Comparison of ENCODE assay signal across 2 cellular contexts in genomic region chr17:40322417-40323315, GRCh38.
TF ChIP-seq lines count a peak whose summit lies in the region.

No MANE protein-coding gene starts in this region.

TF ChIP-seq in WTC11, 78 proteins besides CTCF, POLR2A, EP300 and RAD21:
- peak; percentile 77 for TF ChIP-seq USF1 (CRISPR knock-in tag; IDR thresholded peaks at IDR 0.05)
- TF ChIP-seq, protein P1, sequence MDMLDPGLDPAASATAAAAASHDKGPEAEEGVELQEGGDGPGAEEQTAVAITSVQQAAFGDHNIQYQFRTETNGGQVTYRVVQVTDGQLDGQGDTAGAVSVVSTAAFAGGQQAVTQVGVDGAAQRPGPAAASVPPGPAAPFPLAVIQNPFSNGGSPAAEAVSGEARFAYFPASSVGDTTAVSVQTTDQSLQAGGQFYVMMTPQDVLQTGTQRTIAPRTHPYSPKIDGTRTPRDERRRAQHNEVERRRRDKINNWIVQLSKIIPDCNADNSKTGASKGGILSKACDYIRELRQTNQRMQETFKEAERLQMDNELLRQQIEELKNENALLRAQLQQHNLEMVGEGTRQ (CRISPR knock-in tag; IDR thresholded peaks at IDR 0.05), result peak; percentile 83
- TF ChIP-seq TEAD4 (CRISPR knock-in tag; IDR thresholded peaks at IDR 0.05), result no peak
- TF ChIP-seq ZNF423 (CRISPR knock-in tag; IDR thresholded peaks at IDR 0.05), result no peak
- no peak for TF ChIP-seq ZNF263 (CRISPR knock-in tag; IDR thresholded peaks at IDR 0.05; ENCODE audit: low read depth)
- TF ChIP-seq FOXJ3 (CRISPR knock-in tag; IDR thresholded peaks at IDR 0.05; ENCODE audit: borderline replicate concordance), result no peak
- no peak for TF ChIP-seq ERG (CRISPR knock-in tag; IDR thresholded peaks at IDR 0.05)
- TF ChIP-seq, protein P2, sequence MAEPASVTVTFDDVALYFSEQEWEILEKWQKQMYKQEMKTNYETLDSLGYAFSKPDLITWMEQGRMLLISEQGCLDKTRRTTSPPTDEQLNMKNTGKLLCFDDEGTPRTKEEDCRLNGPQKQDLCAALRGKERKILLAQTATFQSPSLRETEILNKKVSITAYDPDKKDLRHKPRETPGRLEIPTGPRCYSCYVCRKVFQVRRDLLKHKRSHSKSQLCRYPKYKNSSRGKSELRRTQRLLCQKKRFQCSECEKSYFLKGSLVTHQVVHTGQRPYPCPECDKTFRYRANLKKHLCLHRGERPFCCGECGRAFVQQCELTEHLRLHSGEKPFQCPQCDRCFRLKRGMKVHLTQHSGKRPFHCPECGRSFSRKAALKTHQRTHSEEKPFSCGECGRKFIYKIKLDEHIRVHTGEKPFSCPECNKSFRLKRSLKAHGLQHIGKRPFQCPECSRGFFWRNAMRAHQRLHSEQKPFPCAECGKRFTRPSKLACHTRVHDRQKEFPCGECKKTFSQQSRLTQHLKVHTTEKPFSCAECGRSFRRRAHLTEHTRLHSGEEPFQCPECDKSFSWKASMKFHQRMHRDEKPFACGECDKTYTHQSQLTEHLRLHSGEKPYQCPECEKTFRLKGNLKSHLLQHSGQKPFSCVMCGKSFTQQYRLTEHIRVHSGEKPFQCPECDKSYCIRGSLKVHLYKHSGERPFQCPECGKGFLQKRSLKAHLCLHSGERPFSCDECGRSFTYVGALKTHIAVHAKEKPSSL (CRISPR knock-in tag; conservative IDR thresholded peaks at IDR 0.05), result no peak
- no peak for TF ChIP-seq SOX15 (CRISPR knock-in tag; IDR thresholded peaks at IDR 0.05)
- TF ChIP-seq, protein P3, sequence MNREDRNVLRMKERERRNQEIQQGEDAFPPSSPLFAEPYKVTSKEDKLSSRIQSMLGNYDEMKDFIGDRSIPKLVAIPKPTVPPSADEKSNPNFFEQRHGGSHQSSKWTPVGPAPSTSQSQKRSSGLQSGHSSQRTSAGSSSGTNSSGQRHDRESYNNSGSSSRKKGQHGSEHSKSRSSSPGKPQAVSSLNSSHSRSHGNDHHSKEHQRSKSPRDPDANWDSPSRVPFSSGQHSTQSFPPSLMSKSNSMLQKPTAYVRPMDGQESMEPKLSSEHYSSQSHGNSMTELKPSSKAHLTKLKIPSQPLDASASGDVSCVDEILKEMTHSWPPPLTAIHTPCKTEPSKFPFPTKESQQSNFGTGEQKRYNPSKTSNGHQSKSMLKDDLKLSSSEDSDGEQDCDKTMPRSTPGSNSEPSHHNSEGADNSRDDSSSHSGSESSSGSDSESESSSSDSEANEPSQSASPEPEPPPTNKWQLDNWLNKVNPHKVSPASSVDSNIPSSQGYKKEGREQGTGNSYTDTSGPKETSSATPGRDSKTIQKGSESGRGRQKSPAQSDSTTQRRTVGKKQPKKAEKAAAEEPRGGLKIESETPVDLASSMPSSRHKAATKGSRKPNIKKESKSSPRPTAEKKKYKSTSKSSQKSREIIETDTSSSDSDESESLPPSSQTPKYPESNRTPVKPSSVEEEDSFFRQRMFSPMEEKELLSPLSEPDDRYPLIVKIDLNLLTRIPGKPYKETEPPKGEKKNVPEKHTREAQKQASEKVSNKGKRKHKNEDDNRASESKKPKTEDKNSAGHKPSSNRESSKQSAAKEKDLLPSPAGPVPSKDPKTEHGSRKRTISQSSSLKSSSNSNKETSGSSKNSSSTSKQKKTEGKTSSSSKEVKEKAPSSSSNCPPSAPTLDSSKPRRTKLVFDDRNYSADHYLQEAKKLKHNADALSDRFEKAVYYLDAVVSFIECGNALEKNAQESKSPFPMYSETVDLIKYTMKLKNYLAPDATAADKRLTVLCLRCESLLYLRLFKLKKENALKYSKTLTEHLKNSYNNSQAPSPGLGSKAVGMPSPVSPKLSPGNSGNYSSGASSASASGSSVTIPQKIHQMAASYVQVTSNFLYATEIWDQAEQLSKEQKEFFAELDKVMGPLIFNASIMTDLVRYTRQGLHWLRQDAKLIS (CRISPR knock-in tag; IDR thresholded peaks at IDR 0.05; ENCODE audit: borderline replicate concordance), result no peak
- TF ChIP-seq GTF2I (CRISPR knock-in tag; conservative IDR thresholded peaks at IDR 0.05), result no peak
- no peak for TF ChIP-seq MYBL2 (CRISPR knock-in tag; IDR thresholded peaks at IDR 0.05)
- TF ChIP-seq E2F1 (CRISPR knock-in tag; IDR thresholded peaks at IDR 0.05), result no peak

TF ChIP-seq in HepG2, 621 proteins besides CTCF, POLR2A, EP300 and RAD21 (continues in another document):
- TF ChIP-seq SMAD1 (CRISPR knock-in tag; IDR thresholded peaks at IDR 0.05; ENCODE audit: borderline replicate concordance, low read depth) (no peak), RFX5 (IDR thresholded peaks at IDR 0.05; ENCODE audit: low read depth, low read length) (no peak), ZMYM2 (CRISPR knock-in tag; IDR thresholded peaks at IDR 0.05) (no peak), KLF9 (CRISPR knock-in tag; IDR thresholded peaks at IDR 0.05; ENCODE audit: low read depth) (no peak), DNMT1 (CRISPR knock-in tag; IDR thresholded peaks at IDR 0.05) (no peak), PATZ1 (CRISPR knock-in tag; IDR thresholded peaks at IDR 0.05) (peak; percentile 88), NFYC (CRISPR knock-in tag; IDR thresholded peaks at IDR 0.05) (no peak), CREB1 (IDR thresholded peaks at IDR 0.05) (no peak), CREB1 (CRISPR knock-in tag; IDR thresholded peaks at IDR 0.05) (no peak), AGO1 (IDR thresholded peaks at IDR 0.05; ENCODE audit: low read depth, low read length, poor library complexity, severe bottlenecking) (no peak), MYC (CRISPR knock-in tag; IDR thresholded peaks at IDR 0.05; ENCODE audit: borderline replicate concordance) (0 out of 2 replicates have a peak, but pooled peaks have one; percentile 11), MATR3 (CRISPR knock-in tag; IDR thresholded peaks at IDR 0.05) (no peak), ETV5 (CRISPR knock-in tag; IDR thresholded peaks at IDR 0.05; ENCODE audit: borderline replicate concordance) (peak; percentile 53; the same call in 1 of the 2 replicates), ZNF776 (CRISPR knock-in tag; IDR thresholded peaks at IDR 0.05) (no peak), GABPB1 (CRISPR knock-in tag; IDR thresholded peaks at IDR 0.05) (peak; percentile 78), SUZ12 (IDR thresholded peaks at IDR 0.05; ENCODE audit: low read depth, low read length) (no peak), RFX1 (IDR thresholded peaks at IDR 0.05) (peak; percentile 73), MED8 (CRISPR knock-in tag; IDR thresholded peaks at IDR 0.05; ENCODE audit: insufficient replicate concordance) (no peak), ZBTB44 (CRISPR knock-in tag; IDR thresholded peaks at IDR 0.05) (no peak), NCOA1 (CRISPR knock-in tag; IDR thresholded peaks at IDR 0.05) (no peak), ZNF501 (CRISPR knock-in tag; IDR thresholded peaks at IDR 0.05) (0 out of 2 replicates have a peak, but pooled peaks have one; percentile 33), GABPA (IDR thresholded peaks at IDR 0.05; ENCODE audit: low read depth, low read length) (peak; percentile 62; the same call in 1 of the 2 replicates), GABPA (CRISPR knock-in tag; IDR thresholded peaks at IDR 0.05; ENCODE audit: low read depth) (peak; percentile 92), BCLAF1 (IDR thresholded peaks at IDR 0.05) (no peak), ZNF34 (CRISPR knock-in tag; IDR thresholded peaks at IDR 0.05; ENCODE audit: borderline replicate concordance) (no peak), GTF3A (CRISPR knock-in tag; conservative IDR thresholded peaks at IDR 0.05) (no peak)
- TF ChIP-seq, protein P4, sequence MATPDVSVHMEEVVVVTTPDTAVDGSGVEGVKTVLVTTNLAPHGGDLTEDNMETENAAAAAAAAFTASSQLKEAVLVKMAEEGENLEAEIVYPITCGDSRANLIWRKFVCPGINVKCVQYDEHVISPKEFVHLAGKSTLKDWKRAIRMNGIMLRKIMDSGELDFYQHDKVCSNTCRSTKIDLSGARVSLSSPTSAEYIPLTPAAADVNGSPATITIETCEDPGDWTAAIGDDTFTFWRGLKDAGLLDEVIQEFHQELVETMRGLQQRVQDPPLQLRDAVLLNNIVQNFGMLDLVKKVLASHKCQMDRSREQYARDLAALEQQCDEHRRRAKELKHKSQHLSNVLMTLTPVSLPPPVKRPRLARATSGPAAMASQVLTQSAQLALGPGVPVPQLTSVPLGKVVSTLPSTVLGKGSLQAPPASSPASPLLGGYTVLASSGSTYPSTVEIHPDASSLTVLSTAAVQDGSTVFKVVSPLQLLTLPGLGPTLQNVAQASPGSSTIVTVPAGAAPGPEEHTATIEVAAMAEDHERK (CRISPR knock-in tag; IDR thresholded peaks at IDR 0.05; ENCODE audit: low read depth), result no peak
- TF ChIP-seq, protein P5, sequence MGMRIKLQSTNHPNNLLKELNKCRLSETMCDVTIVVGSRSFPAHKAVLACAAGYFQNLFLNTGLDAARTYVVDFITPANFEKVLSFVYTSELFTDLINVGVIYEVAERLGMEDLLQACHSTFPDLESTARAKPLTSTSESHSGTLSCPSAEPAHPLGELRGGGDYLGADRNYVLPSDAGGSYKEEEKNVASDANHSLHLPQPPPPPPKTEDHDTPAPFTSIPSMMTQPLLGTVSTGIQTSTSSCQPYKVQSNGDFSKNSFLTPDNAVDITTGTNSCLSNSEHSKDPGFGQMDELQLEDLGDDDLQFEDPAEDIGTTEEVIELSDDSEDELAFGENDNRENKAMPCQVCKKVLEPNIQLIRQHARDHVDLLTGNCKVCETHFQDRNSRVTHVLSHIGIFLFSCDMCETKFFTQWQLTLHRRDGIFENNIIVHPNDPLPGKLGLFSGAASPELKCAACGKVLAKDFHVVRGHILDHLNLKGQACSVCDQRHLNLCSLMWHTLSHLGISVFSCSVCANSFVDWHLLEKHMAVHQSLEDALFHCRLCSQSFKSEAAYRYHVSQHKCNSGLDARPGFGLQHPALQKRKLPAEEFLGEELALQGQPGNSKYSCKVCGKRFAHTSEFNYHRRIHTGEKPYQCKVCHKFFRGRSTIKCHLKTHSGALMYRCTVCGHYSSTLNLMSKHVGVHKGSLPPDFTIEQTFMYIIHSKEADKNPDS (CRISPR knock-in tag; IDR thresholded peaks at IDR 0.05), result no peak
- TF ChIP-seq, protein P6, sequence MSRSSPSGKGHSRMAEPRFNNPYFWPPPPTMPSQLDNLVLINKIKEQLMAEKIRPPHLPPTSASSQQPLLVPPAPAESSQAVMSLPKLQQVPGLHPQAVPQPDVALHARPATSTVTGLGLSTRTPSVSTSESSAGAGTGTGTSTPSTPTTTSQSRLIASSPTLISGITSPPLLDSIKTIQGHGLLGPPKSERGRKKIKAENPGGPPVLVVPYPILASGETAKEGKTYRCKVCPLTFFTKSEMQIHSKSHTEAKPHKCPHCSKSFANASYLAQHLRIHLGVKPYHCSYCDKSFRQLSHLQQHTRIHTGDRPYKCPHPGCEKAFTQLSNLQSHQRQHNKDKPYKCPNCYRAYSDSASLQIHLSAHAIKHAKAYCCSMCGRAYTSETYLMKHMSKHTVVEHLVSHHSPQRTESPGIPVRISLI (CRISPR knock-in tag; IDR thresholded peaks at IDR 0.05; ENCODE audit: borderline replicate concordance), result peak; percentile 97
- TF ChIP-seq, protein P7, sequence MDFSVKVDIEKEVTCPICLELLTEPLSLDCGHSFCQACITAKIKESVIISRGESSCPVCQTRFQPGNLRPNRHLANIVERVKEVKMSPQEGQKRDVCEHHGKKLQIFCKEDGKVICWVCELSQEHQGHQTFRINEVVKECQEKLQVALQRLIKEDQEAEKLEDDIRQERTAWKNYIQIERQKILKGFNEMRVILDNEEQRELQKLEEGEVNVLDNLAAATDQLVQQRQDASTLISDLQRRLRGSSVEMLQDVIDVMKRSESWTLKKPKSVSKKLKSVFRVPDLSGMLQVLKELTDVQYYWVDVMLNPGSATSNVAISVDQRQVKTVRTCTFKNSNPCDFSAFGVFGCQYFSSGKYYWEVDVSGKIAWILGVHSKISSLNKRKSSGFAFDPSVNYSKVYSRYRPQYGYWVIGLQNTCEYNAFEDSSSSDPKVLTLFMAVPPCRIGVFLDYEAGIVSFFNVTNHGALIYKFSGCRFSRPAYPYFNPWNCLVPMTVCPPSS (IDR thresholded peaks at IDR 0.05), result no peak
- TF ChIP-seq, protein P8, sequence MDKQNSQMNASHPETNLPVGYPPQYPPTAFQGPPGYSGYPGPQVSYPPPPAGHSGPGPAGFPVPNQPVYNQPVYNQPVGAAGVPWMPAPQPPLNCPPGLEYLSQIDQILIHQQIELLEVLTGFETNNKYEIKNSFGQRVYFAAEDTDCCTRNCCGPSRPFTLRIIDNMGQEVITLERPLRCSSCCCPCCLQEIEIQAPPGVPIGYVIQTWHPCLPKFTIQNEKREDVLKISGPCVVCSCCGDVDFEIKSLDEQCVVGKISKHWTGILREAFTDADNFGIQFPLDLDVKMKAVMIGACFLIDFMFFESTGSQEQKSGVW (CRISPR knock-in tag; IDR thresholded peaks at IDR 0.05; ENCODE audit: borderline replicate concordance), result no peak
